In the genomic region with DNA sequence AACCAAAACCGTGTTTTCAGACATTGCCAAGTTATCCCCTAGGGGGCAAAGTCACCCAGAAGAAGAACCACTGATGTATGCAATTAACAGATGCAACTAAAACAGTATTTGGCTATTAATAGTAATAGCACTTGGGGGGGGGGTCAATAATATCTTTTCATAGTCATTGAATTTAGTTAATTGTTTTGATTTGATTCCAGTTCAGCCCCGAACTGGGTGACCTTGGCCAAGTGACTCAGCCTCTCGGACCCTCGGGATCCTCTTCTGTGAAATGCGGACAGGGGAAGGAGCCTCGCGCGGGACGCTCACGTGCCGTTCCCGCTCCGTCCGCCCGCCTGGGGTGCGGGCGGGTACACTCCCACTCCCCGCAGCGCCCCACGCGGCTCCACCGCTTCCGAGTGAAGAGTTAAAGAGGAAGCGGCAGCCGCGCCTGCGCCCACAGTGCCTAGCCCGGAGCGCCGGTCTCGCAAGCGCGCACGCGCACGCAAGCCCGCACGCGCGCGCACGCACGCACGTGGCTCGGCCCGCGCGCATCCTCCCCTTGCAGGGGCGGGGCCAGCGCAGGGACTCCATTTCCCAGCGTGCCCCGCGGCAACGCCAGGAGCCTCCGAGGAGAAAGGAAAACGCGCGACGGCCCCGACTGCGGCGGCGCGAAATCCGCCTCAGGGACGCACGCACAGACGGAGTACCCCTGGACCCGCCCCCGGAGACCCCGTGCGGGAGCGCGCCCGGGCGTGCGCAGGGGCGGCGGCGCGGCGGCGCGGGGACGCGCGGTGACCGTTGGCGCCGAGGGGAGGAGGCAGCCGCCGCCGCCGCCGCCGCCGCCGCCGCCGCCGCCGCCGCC, we compare ENCODE assay signal across 8 cellular contexts. TPM values are rescaled to one million over a fixed set of nuclear protein-coding genes. Genes with fewer than 3 reads are reported as not detected.
DNase-seq lines count a peak whose midpoint lies in the region; ATAC-seq lines count a peak whose summit lies in the region.

A gene (plus strand): TSS at position 769 of the 844 bp plus-strand sequence. CDS start 188 bp downstream, outside the sequence.

- ATAC-seq in GM19324 (IDR thresholded peaks at IDR 0.05; ENCODE audit: low FRiP score, unreplicated experiment), result peak; percentile 85
- ATAC-seq in HG03469 (IDR thresholded peaks at IDR 0.05; ENCODE audit: unreplicated experiment), result peak; percentile 53
- ATAC-seq in left lobe of liver, result peak; percentile 88

- peaks cover 46% of the 10 kb centered on the region for H3K4me1 Mint-ChIP-seq in activated CD4-positive, alpha-beta T cell treated with anti-CD3 and anti-CD28 coated beads, Interleukin-2, amount 10 ng/mL, durations not matched to agents 7 days and 5 days

- peaks cover 31% of the 10 kb centered on the region for H3K36me3 ChIP-seq in BLaER1

- CTCF ChIA-PET in activated CD4-positive, alpha-beta T cell treated with anti-CD3 and anti-CD28 coated beads, Interleukin-2, amount 10 ng/mL, durations not matched to agents 7 days and 5 days (lab: Charles Lee), result no interaction called here

- H3K4me2 ChIP-seq in BLaER1, result peak within 1 kb of the TSS; percentile 93

- no peaks in the 10 kb centered on the region for H3K27me3 Mint-ChIP-seq in activated CD4-positive, alpha-beta T cell treated with anti-CD3 and anti-CD28 coated beads, Interleukin-2, amount 10 ng/mL, durations not matched to agents 7 days and 5 days

- peak within 1 kb of the TSS; percentile 92 for H3K4me3 Mint-ChIP-seq in activated CD4-positive, alpha-beta T cell treated with anti-CD3 and anti-CD28 coated beads, Interleukin-2, amount 10 ng/mL, durations not matched to agents 7 days and 5 days

- peak within 1 kb of the TSS; percentile 100 for H3K4me3 ChIP-seq in BLaER1

- H3K27ac Mint-ChIP-seq in activated CD4-positive, alpha-beta T cell treated with anti-CD3 and anti-CD28 coated beads, Interleukin-2, amount 10 ng/mL, durations not matched to agents 7 days and 5 days, result peak within 1 kb of the TSS; percentile 89

- no peaks in the 10 kb centered on the region for H3K9me3 ChIP-seq in BLaER1

- no peaks in the 10 kb centered on the region for H3K27me3 ChIP-seq in BLaER1

- H4K20me1 ChIP-seq in BLaER1, result peaks cover 37% of the 10 kb centered on the region

- peak within 1 kb of the TSS; percentile 100 for H3K9ac ChIP-seq in BLaER1

- peak; percentile 85 for DNase-seq in NCI-H526 treated with DMSO at 0.1 percent for 48 hours (lab: John Stamatoyannopoulos, UW)
- DNase-seq in activated CD4-positive, alpha-beta T cell treated with anti-CD3 and anti-CD28 coated beads, Interleukin-2, amount 10 ng/mL, durations not matched to agents 7 days and 5 days, result peak; percentile 98
- peak; percentile 99 for DNase-seq in cortex of kidney (lab: John Stamatoyannopoulos, UW)
- DNase-seq in left lobe of liver (ENCODE audit: low spot score), result peak; percentile 100
- peak; percentile 99 for DNase-seq in stimulated activated CD4-positive, alpha-beta T cell treated with anti-CD3 and anti-CD28 coated beads, Interleukin-2, amount 100 ng/mL, for 4 hours (ENCODE audit: low read depth)

- peak within 1 kb of the TSS; percentile 100 for H3K27ac ChIP-seq in BLaER1

- peaks cover 77% of the 10 kb centered on the region for H3K4me1 ChIP-seq in BLaER1

- H3K9me3 Mint-ChIP-seq in activated CD4-positive, alpha-beta T cell treated with anti-CD3 and anti-CD28 coated beads, Interleukin-2, amount 10 ng/mL, durations not matched to agents 7 days and 5 days, result no peaks in the 10 kb centered on the region

- H3K36me3 Mint-ChIP-seq in activated CD4-positive, alpha-beta T cell treated with anti-CD3 and anti-CD28 coated beads, Interleukin-2, amount 10 ng/mL, durations not matched to agents 7 days and 5 days (ENCODE audit: low read depth), result peaks cover 24% of the 10 kb centered on the region

- POLR2A ChIA-PET in activated CD4-positive, alpha-beta T cell treated with anti-CD3 and anti-CD28 coated beads, Interleukin-2, amount 10 ng/mL, durations not matched to agents 7 days and 5 days (lab: Charles Lee), result no interaction called here

RNA-seq across cellular contexts. Expression of the gene that starts here (rescaled TPM):
- total RNA-seq in activated CD4-positive, alpha-beta T cell treated with anti-CD3 and anti-CD28 coated beads, Interleukin-2, amount 10 ng/mL, durations not matched to agents 7 days and 5 days, result 100 to 1,000 TPM; 235 to 241 TPM
- 48.1 TPM for total RNA-seq in left lobe of liver

Comparison
In these comparisons a context has a peak if more than half of its experiments do, and no peak if none do; other contexts are left out.
1. Peak in every context shown above with its lines: DNase-seq, ATAC-seq, H3K4me3 ChIP-seq and H3K27ac ChIP-seq.